In genomic region chr2:197705912-197706838, GRCh38 we compare ENCODE assay signal across 7 cellular contexts. TPM values are rescaled to one million over a fixed set of nuclear protein-coding genes. Genes with fewer than 3 reads are reported as not detected.
DNase-seq lines count a peak whose midpoint lies in the region; FAIRE-seq and TF ChIP-seq lines count a peak whose summit lies in the region.

No MANE protein-coding gene starts in this region.

- peaks cover 27% of the 10 kb centered on the region for H4K20me1 ChIP-seq in astrocyte (ENCODE audit: insufficient read depth, low read length)

- peak overlapping the region; percentile 83 for H3K9ac ChIP-seq in astrocyte (ENCODE audit: low read length)

- TF ChIP-seq CTCF in GM12875 (IDR thresholded peaks at IDR 0.05; ENCODE audit: borderline replicate concordance, insufficient read depth, low read depth, low read length) = no peak
- no peak for TF ChIP-seq CTCF in astrocyte (IDR thresholded peaks at IDR 0.05; ENCODE audit: insufficient read depth, low read depth, low read length)

- H3K36me3 Mint-ChIP-seq in astrocyte (ENCODE audit: low read depth, unreplicated experiment) = peaks cover 1% of the 10 kb centered on the region
- H3K36me3 Mint-ChIP-seq in immature natural killer cell = peaks cover 0 to 2% (median 0%) of the 10 kb centered on the region in 3 donors

- peak overlapping the region; percentile 94 for H3K4me2 ChIP-seq in astrocyte (ENCODE audit: low read length)

- peak overlapping the region; percentile 96 for H2AFZ ChIP-seq in astrocyte (ENCODE audit: low read depth, low read length)

- no peaks in the 10 kb centered on the region for H3K27me3 Mint-ChIP-seq in astrocyte (ENCODE audit: low read depth, unreplicated experiment)
- H3K27me3 Mint-ChIP-seq in immature natural killer cell (ENCODE audit: low read depth in 3 of 3) = peaks cover 3 to 17% (median 12%) of the 10 kb centered on the region in 3 donors

- peak overlapping the region; percentile 70 for H3K4me3 ChIP-seq in GM12875 (ENCODE audit: low read depth, low read length)
- peak overlapping the region; percentile 88 for H3K4me3 ChIP-seq in astrocyte (ENCODE audit: insufficient read depth, low read depth, low read length)

- H3K9me3 ChIP-seq in astrocyte (ENCODE audit: insufficient read depth, low read depth, low read length) = no peaks in the 10 kb centered on the region

- FAIRE-seq in astrocyte (lab: Jason Lieb, UNC) = no peak

- no peaks in the 10 kb centered on the region for H3K36me3 ChIP-seq in astrocyte (ENCODE audit: insufficient read depth, low read length)

- H3K4me1 ChIP-seq in astrocyte (ENCODE audit: insufficient read depth, low read length) = peaks cover 22% of the 10 kb centered on the region

- H3K4me1 Mint-ChIP-seq in astrocyte (ENCODE audit: low read depth, unreplicated experiment) (peaks cover 18% of the 10 kb centered on the region), immature natural killer cell (peaks cover 41 to 59% of the 10 kb centered on the region in 2 donors)

- peak overlapping the region; percentile 94 for H3K4me3 Mint-ChIP-seq in astrocyte (ENCODE audit: unreplicated experiment)
- peak overlapping the region; percentile 83 to 91 (median 87) for H3K4me3 Mint-ChIP-seq in immature natural killer cell

- H3K27me3 ChIP-seq in astrocyte (ENCODE audit: insufficient read depth, low read length) = no peaks in the 10 kb centered on the region

- H3K27ac ChIP-seq in astrocyte (ENCODE audit: low read depth, low read length) = peak overlapping the region; percentile 42

- H3K27ac Mint-ChIP-seq in astrocyte (ENCODE audit: unreplicated experiment) (peak overlapping the region; percentile 55), immature natural killer cell (peak overlapping the region; percentile 84 to 94 (median 88))

- H3K9me3 Mint-ChIP-seq in astrocyte (ENCODE audit: unreplicated experiment) (no peaks in the 10 kb centered on the region), immature natural killer cell (no peaks in the 10 kb centered on the region)

- DNase-seq in M059J (ENCODE audit: low read depth) (peak; percentile 34), astrocyte (ENCODE audit: low read depth) (no peak), immature natural killer cell (no peak), GM19240 (ENCODE audit: insufficient read length, low spot score) (no peak), NCI-H1417 treated with DMSO at 0.1 percent for 48 hours (lab: John Stamatoyannopoulos, UW) (no peak)
- peak; percentile 18 for DNase-seq in stimulated activated CD4-positive, alpha-beta T cell treated with anti-CD3 and anti-CD28 coated beads, Interleukin-15, amount 100 ng/mL, for 24 hours

- peaks cover 50% of the 10 kb centered on the region for H3K79me2 ChIP-seq in astrocyte (ENCODE audit: insufficient read depth, low read length)

RNA-seq across cellular contexts. Expression of gene MARS2, which starts 1.0 kb away (rescaled TPM):
- total RNA-seq in M059J (2014; rRNA removed; shearing (Covaris generic)) = 2.9 and 3.4 TPM in 2 replicates
- 8.2 and 8.6 TPM in 2 replicates for total RNA-seq in astrocyte
- polyA plus RNA-seq in immature natural killer cell = 1 to 10 TPM; 4.6 to 9.6 (median 9.0) TPM

RNA-seq across cellular contexts. Expression of gene RFTN2, which starts 30.8 kb away (rescaled TPM):
- total RNA-seq in M059J (2014; rRNA removed; shearing (Covaris generic)) = 0.10 TPM in 1 of 2 replicates, not detected in the other
- total RNA-seq in astrocyte = 7.1 and 8.1 TPM in 2 replicates
- under 1 TPM in 1 of 3 donors, not detected in 2; 0.06 TPM for polyA plus RNA-seq in immature natural killer cell

Comparison
In these comparisons a context has a peak if more than half of its experiments do, and no peak if none do; other contexts are left out.
1. DNase-seq: peak in M059J (single experiment) and stimulated activated CD4-positive, alpha-beta T cell treated with anti-CD3 and anti-CD28 coated beads, Interleukin-15, amount 100 ng/mL, for 24 hours (single experiment); none in astrocyte (single experiment), immature natural killer cell (0 of 3), GM19240 (single experiment) and NCI-H1417 treated with DMSO at 0.1 percent for 48 hours (single experiment).